ENCODE assay signal across 8 cellular contexts in the genomic region with DNA sequence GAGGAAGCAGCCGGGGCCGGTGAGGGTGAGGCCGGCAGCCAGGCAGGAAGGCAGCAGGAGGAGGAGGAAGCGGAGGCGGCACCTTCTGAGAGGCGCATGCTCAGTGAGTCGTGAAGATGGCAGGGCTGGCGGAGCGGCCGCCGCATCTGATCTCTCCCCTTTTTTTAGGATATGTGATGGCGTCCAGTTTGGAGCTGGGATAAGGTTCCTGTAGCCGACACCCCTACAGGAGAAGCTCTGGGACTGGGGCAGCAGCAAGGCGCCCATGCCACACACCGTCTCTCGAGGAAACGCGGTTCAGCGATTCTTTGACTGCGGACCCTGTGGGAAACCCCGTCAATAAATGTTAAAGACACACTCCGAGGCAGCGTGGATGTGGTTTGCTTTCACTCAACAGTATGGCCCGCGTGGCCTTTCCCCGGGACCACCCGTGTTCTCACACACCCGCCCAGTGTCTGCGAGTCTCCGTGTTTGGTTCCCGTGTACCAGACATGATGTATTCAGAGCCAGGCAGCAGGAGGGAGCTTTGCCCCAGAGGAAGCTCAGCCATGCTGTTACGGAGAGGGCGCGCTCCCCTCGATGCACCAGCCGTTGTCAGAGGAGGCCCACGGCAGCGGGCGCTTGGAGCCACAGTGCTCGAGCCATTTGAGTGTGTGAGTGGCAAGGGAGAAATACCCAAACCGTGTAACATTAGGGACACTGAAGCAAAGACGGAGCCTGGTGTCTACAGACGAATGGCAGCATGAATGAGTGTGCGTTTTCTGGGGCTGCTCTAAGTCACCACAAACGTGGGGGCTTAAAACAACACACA. TPM values are rescaled to one million over a fixed set of nuclear protein-coding genes. Genes with fewer than 3 reads are reported as not detected.
DNase-seq lines count a peak whose midpoint lies in the region; ATAC-seq and TF ChIP-seq lines count a peak whose summit lies in the region.

No MANE protein-coding gene starts in this region.

- H3K4me3 ChIP-seq in mesenchymal stem cell (ENCODE audit: insufficient read depth in 1 of 2, low read depth in 1 of 2, low read length in 2 of 2) = peak overlapping the region in 1 of 2 experiments; percentile 20

- H3K4me2 ChIP-seq in mesenchymal stem cell (ENCODE audit: low read length, poor library complexity, severe bottlenecking) = no peak overlapping the region

- H3K4me3 Mint-ChIP-seq in activated CD4-positive, alpha-beta T cell treated with anti-CD3 and anti-CD28 coated beads, Interleukin-2, amount 10 ng/mL, durations not matched to agents 24 days and 14 days = peak overlapping the region; percentile 95
- no peak overlapping the region for H3K4me3 Mint-ChIP-seq in mesothelial cell of epicardium

- no peak overlapping the region for H2AFZ ChIP-seq in mesenchymal stem cell (ENCODE audit: low read depth, low read length)

- H3K9me3 ChIP-seq in mesenchymal stem cell (ENCODE audit: control insufficient read depth, low read length) = no peaks in the 10 kb centered on the region

- H3K4me1 ChIP-seq in mesenchymal stem cell (ENCODE audit: control insufficient read depth, insufficient read depth, low read depth, low read length) = no peaks in the 10 kb centered on the region

- H3K14ac ChIP-seq in mesenchymal stem cell (ENCODE audit: low read length in 2 of 2) = no peak overlapping the region

- H3K4ac ChIP-seq in mesenchymal stem cell (ENCODE audit: low read depth in 1 of 2, low read length in 2 of 2) = no peak overlapping the region

- peaks cover 68 to 91% of the 10 kb centered on the region in 2 experiments for H3K36me3 ChIP-seq in mesenchymal stem cell (ENCODE audit: control insufficient read depth in 1 of 2, insufficient read depth in 2 of 2, low read depth in 1 of 2, low read length in 2 of 2)

- no peak overlapping the region for H2BK15ac ChIP-seq in mesenchymal stem cell (ENCODE audit: low read depth, poor library complexity, severe bottlenecking)

- H3K23ac ChIP-seq in mesenchymal stem cell (ENCODE audit: low read length in 2 of 2) = no peak overlapping the region

- H4K8ac ChIP-seq in mesenchymal stem cell (ENCODE audit: low read length) = no peak overlapping the region

- peak; percentile 91 for DNase-seq in activated CD4-positive, alpha-beta T cell treated with anti-CD3 and anti-CD28 coated beads, Interleukin-2, amount 10 ng/mL, durations not matched to agents 24 days and 14 days
- peak; percentile 45 for DNase-seq in effector CD4-positive, alpha-beta T cell
- DNase-seq in stimulated activated CD4-positive, alpha-beta T cell treated with anti-CD3 and anti-CD28 coated beads, Interleukin-12 subunit alpha, Interleukin-12 subunit beta, amount 100 ng/mL, for 48 hours (ENCODE audit: low read depth in 2 of 3, low spot score in 1 of 3) = peak; percentile 41 to 67 (median 45)
- DNase-seq in mesenchymal stem cell (no peak), DMS 273 (lab: John Stamatoyannopoulos, UW; ENCODE audit: unreplicated experiment) (no peak), SHP77 treated with DMSO at 0.1 percent for 48 hours (lab: John Stamatoyannopoulos, UW) (no peak), mesothelial cell of epicardium (ENCODE audit: low spot score in 2 of 2, unreplicated experiment in 2 of 2) (no peak)

- H3K79me1 ChIP-seq in mesenchymal stem cell (replicated peaks; ENCODE audit: low read length, poor library complexity, severe bottlenecking) = peaks cover 37% of the 10 kb centered on the region

- peaks cover 20% of the 10 kb centered on the region for H3K4me1 Mint-ChIP-seq in activated CD4-positive, alpha-beta T cell treated with anti-CD3 and anti-CD28 coated beads, Interleukin-2, amount 10 ng/mL, durations not matched to agents 24 days and 14 days
- peaks cover 7% of the 10 kb centered on the region for H3K4me1 Mint-ChIP-seq in mesothelial cell of epicardium

- peak overlapping the region; percentile 91 for H3K27ac Mint-ChIP-seq in activated CD4-positive, alpha-beta T cell treated with anti-CD3 and anti-CD28 coated beads, Interleukin-2, amount 10 ng/mL, durations not matched to agents 24 days and 14 days
- H3K27ac Mint-ChIP-seq in mesothelial cell of epicardium = no peak overlapping the region

- no peak overlapping the region for H4K91ac ChIP-seq in mesenchymal stem cell (ENCODE audit: low read length)

- H3K9ac ChIP-seq in mesenchymal stem cell (ENCODE audit: low read length) = no peak overlapping the region

- no peak overlapping the region for H2BK5ac ChIP-seq in mesenchymal stem cell (ENCODE audit: low read depth, low read length, poor library complexity, severe bottlenecking)

- H3K18ac ChIP-seq in mesenchymal stem cell (ENCODE audit: low read depth in 1 of 2, low read length in 2 of 2) = no peak overlapping the region

- no peaks in the 10 kb centered on the region for H3K27me3 Mint-ChIP-seq in activated CD4-positive, alpha-beta T cell treated with anti-CD3 and anti-CD28 coated beads, Interleukin-2, amount 10 ng/mL, durations not matched to agents 24 days and 14 days
- H3K27me3 Mint-ChIP-seq in mesothelial cell of epicardium (ENCODE audit: low read depth) = no peaks in the 10 kb centered on the region

- H3K36me3 Mint-ChIP-seq in activated CD4-positive, alpha-beta T cell treated with anti-CD3 and anti-CD28 coated beads, Interleukin-2, amount 10 ng/mL, durations not matched to agents 24 days and 14 days (ENCODE audit: low read depth) = peaks cover 53% of the 10 kb centered on the region
- peaks cover 47% of the 10 kb centered on the region for H3K36me3 Mint-ChIP-seq in mesothelial cell of epicardium

- no peaks in the 10 kb centered on the region for H3K9me3 Mint-ChIP-seq in activated CD4-positive, alpha-beta T cell treated with anti-CD3 and anti-CD28 coated beads, Interleukin-2, amount 10 ng/mL, durations not matched to agents 24 days and 14 days
- H3K9me3 Mint-ChIP-seq in mesothelial cell of epicardium = no peaks in the 10 kb centered on the region

- 94% methylated on average over 44 of the region's 45 CpGs for WGBS in mesenchymal stem cell

- no peak overlapping the region for H2BK12ac ChIP-seq in mesenchymal stem cell (ENCODE audit: low read length in 2 of 2)

- intact Hi-C loops in activated CD4-positive, alpha-beta T cell treated with anti-CD3 and anti-CD28 coated beads, Interleukin-2, amount 10 ng/mL, durations not matched to agents 24 days and 14 days (cut with micrococcal nuclease) = no loop called here

- ATAC-seq in GM21381 (IDR thresholded peaks at IDR 0.05; ENCODE audit: unreplicated experiment) = peak; percentile 72

- no peak for TF ChIP-seq CTCF in mesothelial cell of epicardium (IDR thresholded peaks at IDR 0.05; ENCODE audit: unreplicated experiment)

- no peaks in the 10 kb centered on the region for H3K27me3 ChIP-seq in mesenchymal stem cell (ENCODE audit: control insufficient read depth in 1 of 2, insufficient read depth in 1 of 2, low read length in 2 of 2)

- H3K27ac ChIP-seq in mesenchymal stem cell (ENCODE audit: low read length, poor library complexity, severe bottlenecking) = no peak overlapping the region

- no peak overlapping the region for H2AK5ac ChIP-seq in mesenchymal stem cell (ENCODE audit: low read length, severe bottlenecking)

- no peak overlapping the region for H2BK120ac ChIP-seq in mesenchymal stem cell (ENCODE audit: low read depth, low read length)

RNA-seq across cellular contexts. Expression of a gene that starts 27.7 kb away (rescaled TPM):
- 107 and 112 TPM in 2 replicates for total RNA-seq in activated CD4-positive, alpha-beta T cell treated with anti-CD3 and anti-CD28 coated beads, Interleukin-2, amount 10 ng/mL, durations not matched to agents 24 days and 14 days
- polyA plus RNA-seq in mesenchymal stem cell (2013, experiment 1 of 2) = 14.6 TPM
- 13.4 TPM for polyA plus RNA-seq in mesenchymal stem cell (2013, experiment 2 of 2)
- total RNA-seq in mesothelial cell of epicardium = 21.7 to 23.3 TPM (median 22.1 TPM) in 3 replicates

RNA-seq across cellular contexts. Expression of a gene that starts 41.1 kb away (rescaled TPM):
- 60.5 and 62.8 TPM in 2 replicates for total RNA-seq in activated CD4-positive, alpha-beta T cell treated with anti-CD3 and anti-CD28 coated beads, Interleukin-2, amount 10 ng/mL, durations not matched to agents 24 days and 14 days
- 31.9 TPM for polyA plus RNA-seq in mesenchymal stem cell (2013, experiment 1 of 2)
- polyA plus RNA-seq in mesenchymal stem cell (2013, experiment 2 of 2) = 31.7 TPM
- 44.1 to 44.9 TPM (median 44.8 TPM) in 3 replicates for total RNA-seq in mesothelial cell of epicardium

Comparison
In these comparisons a context has a peak if more than half of its experiments do, and no peak if none do; other contexts are left out.
1. DNase-seq: peak in activated CD4-positive, alpha-beta T cell treated with anti-CD3 and anti-CD28 coated beads, Interleukin-2, amount 10 ng/mL, durations not matched to agents 24 days and 14 days (single experiment), effector CD4-positive, alpha-beta T cell (single experiment) and stimulated activated CD4-positive, alpha-beta T cell treated with anti-CD3 and anti-CD28 coated beads, Interleukin-12 subunit alpha, Interleukin-12 subunit beta, amount 100 ng/mL, for 48 hours (3 of 3); none in mesenchymal stem cell (single experiment), DMS 273 (single experiment), SHP77 treated with DMSO at 0.1 percent for 48 hours (single experiment) and mesothelial cell of epicardium (0 of 2).